In the genomic region with DNA sequence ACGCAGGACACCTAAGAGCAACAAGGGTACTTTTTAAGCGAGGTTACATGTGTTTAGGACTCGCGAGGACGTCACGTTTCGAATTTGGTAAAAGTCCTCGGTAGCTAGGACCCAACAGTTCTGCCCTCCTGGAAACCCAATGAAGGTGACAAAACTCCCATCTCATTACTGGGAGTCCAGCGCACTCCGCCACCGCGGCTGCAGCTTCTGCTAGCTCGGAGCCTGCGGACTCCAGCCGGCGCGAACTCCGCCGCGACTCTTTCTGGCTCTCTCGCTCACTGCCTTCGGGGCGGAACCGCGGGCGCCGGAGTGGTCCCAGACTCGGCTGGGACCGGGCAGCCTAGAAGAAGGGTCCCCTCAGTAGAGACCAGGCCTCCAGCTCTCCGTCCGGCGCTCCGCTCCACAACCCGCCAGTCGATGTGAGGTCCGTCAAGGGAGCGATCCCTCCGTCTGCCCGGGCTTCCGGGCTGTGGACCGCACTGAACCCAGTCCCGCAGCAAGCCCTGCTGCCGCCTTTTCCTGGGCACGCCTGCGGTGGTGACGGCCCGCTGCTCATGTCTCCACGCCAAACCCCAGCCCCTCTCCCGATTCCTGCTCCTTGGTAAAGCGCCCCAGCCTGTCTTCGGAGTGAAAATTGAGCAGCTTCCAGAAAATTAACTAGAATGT, we compare ENCODE assay signal across 8 cellular contexts. TPM values are rescaled to one million over a fixed set of nuclear protein-coding genes. Genes with fewer than 3 reads are reported as not detected.
A peak's percentile ranks its signal among the peaks of the same experiment; 100 is the strongest.
DNase-seq lines count a peak whose midpoint lies in the region; ATAC-seq, FAIRE-seq and TF ChIP-seq lines count a peak whose summit lies in the region.

No MANE protein-coding gene starts in this region.

- FAIRE-seq in keratinocyte (lab: Jason Lieb, UNC), result no peak

- H3K27me3 ChIP-seq in H7 (ENCODE audit: control insufficient read depth, insufficient read depth, low read length), result peaks cover 95% of the 10 kb centered on the region
- peaks cover 69% of the 10 kb centered on the region for H3K27me3 ChIP-seq in keratinocyte (ENCODE audit: control insufficient read depth, extremely low read depth, insufficient read depth, low read length)

- H3K4me3 ChIP-seq in H7 (ENCODE audit: insufficient read depth, low read depth, low read length), result peak overlapping the region; percentile 21
- peak overlapping the region; percentile 58 for H3K4me3 ChIP-seq in astrocyte of the cerebellum (ENCODE audit: low read depth, low read length)
- peak overlapping the region; percentile 26 to 94 (median 83) for H3K4me3 ChIP-seq in keratinocyte (ENCODE audit: control insufficient read depth in 2 of 3, extremely low read depth in 1 of 3, insufficient read depth in 2 of 3, low read depth in 1 of 3, low read length in 3 of 3)

- H3K4me2 ChIP-seq in keratinocyte (ENCODE audit: control insufficient read depth, extremely low read depth, insufficient read depth, low read depth, low read length), result peak overlapping the region; percentile 91

- no peaks in the 10 kb centered on the region for H3K36me3 ChIP-seq in H7 (replicated peaks; ENCODE audit: control insufficient read depth, insufficient read depth, low read length)
- no peaks in the 10 kb centered on the region for H3K36me3 ChIP-seq in keratinocyte (ENCODE audit: control insufficient read depth in 2 of 2, extremely low read depth in 1 of 2, insufficient read depth in 2 of 2, low read length in 2 of 2)

- no peak overlapping the region for H3K9ac ChIP-seq in keratinocyte (ENCODE audit: control insufficient read depth, extremely low read depth, insufficient read depth, low read length)

- no peaks in the 10 kb centered on the region for H4K20me1 ChIP-seq in keratinocyte (ENCODE audit: control insufficient read depth, extremely low read depth, insufficient read depth, low read length)

- H3K9me3 Mint-ChIP-seq in stimulated activated memory B cell treated with anti-CD40 and anti-IgM and Interleukin-4, amounts not matched to agents 10 μg/mL and 1 μg/mL and 100 μg/mL, for 72 hours, result no peaks in the 10 kb centered on the region

- no peak overlapping the region for H3K27ac ChIP-seq in keratinocyte (ENCODE audit: control insufficient read depth, insufficient read depth, low read length)

- peak overlapping the region; percentile 10 for H2AFZ ChIP-seq in keratinocyte (ENCODE audit: control insufficient read depth, low read length)

- no peaks in the 10 kb centered on the region for H3K79me2 ChIP-seq in keratinocyte (ENCODE audit: control insufficient read depth, insufficient read depth, low read length)

- H3K4me3 Mint-ChIP-seq in stimulated activated memory B cell treated with anti-CD40 and anti-IgM and Interleukin-4, amounts not matched to agents 10 μg/mL and 1 μg/mL and 100 μg/mL, for 72 hours, result peak overlapping the region; percentile 93

- H3K27me3 Mint-ChIP-seq in stimulated activated memory B cell treated with anti-CD40 and anti-IgM and Interleukin-4, amounts not matched to agents 10 μg/mL and 1 μg/mL and 100 μg/mL, for 72 hours, result peaks cover 75% of the 10 kb centered on the region

- H3K27ac Mint-ChIP-seq in stimulated activated memory B cell treated with anti-CD40 and anti-IgM and Interleukin-4, amounts not matched to agents 10 μg/mL and 1 μg/mL and 100 μg/mL, for 72 hours, result peak overlapping the region; percentile 72

- TF ChIP-seq CTCF in astrocyte of the cerebellum (IDR thresholded peaks at IDR 0.05; ENCODE audit: low read depth, low read length, missing control alignments), result no peak
- TF ChIP-seq CTCF in keratinocyte (optimal IDR thresholded peaks at IDR 0.05 in 1 of 3, IDR thresholded peaks at IDR 0.05 in 1 of 3, conservative IDR thresholded peaks at IDR 0.05 in 1 of 3; ENCODE audit: extremely low read depth in 1 of 3, insufficient read depth in 2 of 3, low read length in 3 of 3), result no peak

- H3K9me3 ChIP-seq in keratinocyte (ENCODE audit: control insufficient read depth, low read depth, low read length), result no peaks in the 10 kb centered on the region

- dilution Hi-C loops in keratinocyte (cut with MboI; ENCODE audit: extremely low pct_ligation_motif_present, low sequenced_read_pairs), result loop anchor here (25.0 kb wide), 1 partner anchor 501 kb away; no protein-coding TSS in a partner anchor

- H3K4me1 Mint-ChIP-seq in stimulated activated memory B cell treated with anti-CD40 and anti-IgM and Interleukin-4, amounts not matched to agents 10 μg/mL and 1 μg/mL and 100 μg/mL, for 72 hours, result peaks cover 53% of the 10 kb centered on the region

- in situ Hi-C loops in astrocyte of the cerebellum (cut with HindIII; ENCODE audit: low sequenced_read_pairs), result loop anchor here (5.0 to 25.0 kb wide), 4 partner anchors 301 to 844 kb away; no protein-coding TSS in a partner anchor

- H3K36me3 Mint-ChIP-seq in stimulated activated memory B cell treated with anti-CD40 and anti-IgM and Interleukin-4, amounts not matched to agents 10 μg/mL and 1 μg/mL and 100 μg/mL, for 72 hours, result no peaks in the 10 kb centered on the region

- H3K4me1 ChIP-seq in keratinocyte (ENCODE audit: control insufficient read depth, extremely low read depth, insufficient read depth, low read length), result peaks cover 12% of the 10 kb centered on the region

- ATAC-seq in stimulated activated memory B cell treated with anti-CD40 and anti-IgM and Interleukin-4, amounts not matched to agents 10 μg/mL and 1 μg/mL and 100 μg/mL, for 72 hours, result peak; percentile 10

- DNase-seq in H7, result peak; percentile 67
- no peak for DNase-seq in astrocyte of the cerebellum (ENCODE audit: low read depth)
- DNase-seq in keratinocyte (ENCODE audit: low read depth, low spot score), result no peak
- DNase-seq in NCI-H774 (lab: John Stamatoyannopoulos, UW), result no peak
- no peak for DNase-seq in DMS114 treated with DMSO at 0.1 percent for 48 hours (lab: John Stamatoyannopoulos, UW; ENCODE audit: unreplicated experiment)
- DNase-seq in hepatic stellate cell (ENCODE audit: low spot score), result no peak
- no peak for DNase-seq in stimulated activated CD8-positive, alpha-beta memory T cell treated with anti-CD3 and anti-CD28 coated beads, Interleukin-4, amount 100 ng/mL, for 48 hours

- H3K9me1 ChIP-seq in keratinocyte (ENCODE audit: control insufficient read depth, extremely low read depth, insufficient read depth, low read length), result no peaks in the 10 kb centered on the region

RNA-seq across cellular contexts. Expression of gene OSR1, which starts 3.0 kb away (rescaled TPM):
- 0.44 TPM in 1 of 2 replicates, not detected in the other for total RNA-seq in H7 (2014; rRNA removed; shearing (Covaris generic))
- 0.09 to 0.20 TPM (median 0.14 TPM) in 3 replicates for polyA plus RNA-seq in keratinocyte
- polyA plus RNA-seq in keratinocyte (2011; ENCODE audit: low read depth), result not detected
- 0.05 and 0.32 TPM in 2 replicates for polyA plus RNA-seq in keratinocyte (2011; cell fraction: cytosol; rRNA removed)
- polyA plus RNA-seq in keratinocyte (2011; cell fraction: nucleus; rRNA removed), result 0.41 and 0.48 TPM in 2 replicates
- 0.13 and 0.29 TPM in 2 replicates for polyA plus RNA-seq in keratinocyte (2012; ENCODE audit: low replicate concordance)
- polyA minus RNA-seq in keratinocyte, result 0.19 to 0.30 TPM in 2 of 3 replicates, not detected in the other
- polyA minus RNA-seq in keratinocyte (2011; cell fraction: cytosol; rRNA and poly(A)+ RNA removed), result not detected
- polyA minus RNA-seq in keratinocyte (2011; cell fraction: nucleus; rRNA and poly(A)+ RNA removed), result 0.32 and 0.54 TPM in 2 replicates

Comparison
In these comparisons a context has a peak if more than half of its experiments do, and no peak if none do; other contexts are left out.
1. H3K4me3 ChIP-seq: peak in every context shown above with its lines; median percentile 83 in keratinocyte; 58 in astrocyte of the cerebellum; 21 in H7.